ENCODE assay signal across 14 cellular contexts in the genomic region with DNA sequence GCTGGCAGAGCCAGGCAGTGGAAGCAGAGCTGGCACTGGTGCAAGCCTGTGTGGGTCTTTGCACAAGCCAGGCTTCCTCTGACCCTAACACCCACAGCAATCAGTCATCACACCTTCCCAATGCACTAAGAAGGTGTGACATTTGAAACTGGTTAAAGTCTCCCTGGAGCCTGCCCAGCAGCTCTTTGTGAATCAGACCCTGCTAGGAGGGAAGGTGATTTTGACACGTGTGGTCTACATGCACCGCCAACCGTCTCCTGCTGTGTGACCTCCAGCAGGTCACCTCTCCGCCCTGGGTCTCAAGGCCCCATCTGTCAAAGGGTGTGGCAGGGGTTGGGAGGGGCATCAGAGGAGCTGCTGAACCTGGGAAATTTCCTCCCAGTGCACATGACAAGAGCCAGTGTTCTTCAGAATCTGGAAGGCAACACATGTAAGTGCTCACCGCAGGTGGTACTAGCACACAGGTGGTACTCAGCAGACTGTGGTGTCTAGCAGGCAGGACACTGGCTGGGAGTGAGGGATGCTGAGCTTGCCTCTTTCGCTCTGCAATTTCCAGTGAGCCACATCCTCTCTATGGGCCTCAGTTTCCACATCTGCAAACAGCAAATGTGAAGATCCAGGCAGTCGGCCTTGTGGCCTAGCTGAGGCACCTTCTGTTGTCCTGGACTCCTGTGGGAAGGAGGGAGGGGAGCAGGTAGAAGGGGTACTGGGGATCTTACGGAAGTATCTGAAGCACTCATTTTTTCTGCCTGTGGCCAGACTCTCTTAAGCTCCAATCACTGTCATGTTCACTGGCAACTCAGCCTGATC.
DNase-seq lines count a peak whose midpoint lies in the region; ATAC-seq and TF ChIP-seq lines count a peak whose summit lies in the region.
"Had no signal": no experiment of that assay in that cellular context is flagged by ENCODE, and none has a peak within 500 bp of the region (broad histone marks: within the 10 kb centered on the region; RNA-seq: fewer than 3 reads in every experiment).

No MANE protein-coding gene starts in this region.

- H3K36me3 ChIP-seq in HCT116 (ENCODE audit: control insufficient read depth in 1 of 2, insufficient read depth in 2 of 2, low read length in 2 of 2) (no peaks in the 10 kb centered on the region), ascending aorta (no peaks in the 10 kb centered on the region)

- RAD21 ChIA-PET in HCT116 (lab: Charles Lee; ENCODE audit: low non-redundant PET in 1 of 2, low total read pairs in 2 of 2, uncharacterized antibody in 2 of 2, unreplicated experiment in 2 of 2): no interaction called here

- H3K4me3 ChIP-seq in HCT116 (replicated peaks in 1 of 2; ENCODE audit: low read depth in 1 of 2, low read length in 2 of 2) (no peak overlapping the region), ascending aorta (no peak overlapping the region)

- no TSS peak for BruUV-seq in HCT116 (replicated peaks; lab: Mats Ljungman, UMichigan)

- peaks cover 10% of the 10 kb centered on the region for H3K4me1 Mint-ChIP-seq in activated CD4-positive, alpha-beta T cell treated with anti-CD3 and anti-CD28 coated beads for 36 hours
- peaks cover 12% of the 10 kb centered on the region for H3K4me1 Mint-ChIP-seq in activated naive CD8-positive, alpha-beta T cell treated with anti-CD3 and anti-CD28 coated beads, Interleukin-2, amount 50 U/mL, for 24 hours

- peak overlapping the region; percentile 12; the same call in 1 of the 2 replicates for H3K4me2 ChIP-seq in HCT116 (ENCODE audit: low read length)

- H3K9me2 ChIP-seq in HCT116 (ENCODE audit: insufficient read depth): no peaks in the 10 kb centered on the region

- POLR2A ChIA-PET in activated CD4-positive, alpha-beta T cell treated with anti-CD3 and anti-CD28 coated beads for 36 hours (lab: Charles Lee): no interaction called here
- POLR2A ChIA-PET in HCT116 (lab: Charles Lee): no interaction called here

- no peak overlapping the region for H2AFZ ChIP-seq in HCT116 (ENCODE audit: low read depth, low read length, poor library complexity, severe bottlenecking)

- no peak for TF ChIP-seq CTCF in HCT116 (IDR thresholded peaks at IDR 0.05 in 2 of 3, conservative IDR thresholded peaks at IDR 0.05 in 1 of 3; ENCODE audit: borderline replicate concordance in 1 of 3, insufficient read depth in 1 of 3, low read depth in 2 of 3, low read length in 2 of 3)
- TF ChIP-seq CTCF in ascending aorta (IDR thresholded peaks at IDR 0.05): no peak

- CTCF ChIA-PET in activated CD4-positive, alpha-beta T cell treated with anti-CD3 and anti-CD28 coated beads for 36 hours (lab: Charles Lee): no interaction called here
- CTCF ChIA-PET in HCT116 (lab: Charles Lee): no interaction called here

- no peak overlapping the region for H3K4me3 Mint-ChIP-seq in activated CD4-positive, alpha-beta T cell treated with anti-CD3 and anti-CD28 coated beads for 36 hours
- H3K4me3 Mint-ChIP-seq in activated naive CD8-positive, alpha-beta T cell treated with anti-CD3 and anti-CD28 coated beads, Interleukin-2, amount 50 U/mL, for 24 hours: no peak overlapping the region
- H3K4me3 Mint-ChIP-seq: HFFc6, neural crest cell had no signal

- no peak overlapping the region for H3K27ac Mint-ChIP-seq in activated CD4-positive, alpha-beta T cell treated with anti-CD3 and anti-CD28 coated beads for 36 hours
- no peak overlapping the region for H3K27ac Mint-ChIP-seq in activated naive CD8-positive, alpha-beta T cell treated with anti-CD3 and anti-CD28 coated beads, Interleukin-2, amount 50 U/mL, for 24 hours
- H3K27ac Mint-ChIP-seq: HFFc6 had no signal

- ATAC-seq in activated CD4-positive, alpha-beta T cell treated with anti-CD3 and anti-CD28 coated beads for 36 hours: no peak
- no peak for ATAC-seq in HCT116
- ATAC-seq in activated naive CD8-positive, alpha-beta T cell treated with anti-CD3 and anti-CD28 coated beads, Interleukin-2, amount 50 U/mL, for 24 hours: peak; percentile 53
- no peak for ATAC-seq in GM21367 (IDR thresholded peaks at IDR 0.05; ENCODE audit: unreplicated experiment)

- H3K27me3 ChIP-seq in HCT116 (ENCODE audit: insufficient read depth, low read length) (peaks cover 9% of the 10 kb centered on the region; the same call in 1 of the 2 replicates), ascending aorta (no peaks in the 10 kb centered on the region)

- H3K27me3 Mint-ChIP-seq in activated CD4-positive, alpha-beta T cell treated with anti-CD3 and anti-CD28 coated beads for 36 hours: no peaks in the 10 kb centered on the region
- H3K27me3 Mint-ChIP-seq in activated naive CD8-positive, alpha-beta T cell treated with anti-CD3 and anti-CD28 coated beads, Interleukin-2, amount 50 U/mL, for 24 hours: no peaks in the 10 kb centered on the region

- TF ChIP-seq POLR2A in HCT116 (IDR thresholded peaks at IDR 0.05; ENCODE audit: borderline replicate concordance, extremely low read depth, insufficient read depth, insufficient read length): no peak

- H3K9me3 ChIP-seq in HCT116 (ENCODE audit: control insufficient read depth in 1 of 2, insufficient read depth in 1 of 2, low read depth in 1 of 2, low read length in 2 of 2) (no peaks in the 10 kb centered on the region), ascending aorta (no peaks in the 10 kb centered on the region)

- no peak overlapping the region for H3K27ac ChIP-seq in HCT116 (ENCODE audit: low read depth, low read length)
- no peak overlapping the region for H3K27ac ChIP-seq in ascending aorta

- no peaks in the 10 kb centered on the region for H3K36me3 Mint-ChIP-seq in activated CD4-positive, alpha-beta T cell treated with anti-CD3 and anti-CD28 coated beads for 36 hours (ENCODE audit: low read depth)
- no peaks in the 10 kb centered on the region for H3K36me3 Mint-ChIP-seq in activated naive CD8-positive, alpha-beta T cell treated with anti-CD3 and anti-CD28 coated beads, Interleukin-2, amount 50 U/mL, for 24 hours (ENCODE audit: low read depth)

- H3K79me2 ChIP-seq in HCT116 (ENCODE audit: insufficient read depth, low read length): no peaks in the 10 kb centered on the region

- H3K9ac ChIP-seq in HCT116 (ENCODE audit: low read length): no peak overlapping the region

- peaks cover 5 to 12% of the 10 kb centered on the region in 2 experiments; a peak in 2 of 4 replicates for H3K4me1 ChIP-seq in HCT116 (ENCODE audit: control insufficient read depth in 1 of 2, insufficient read depth in 2 of 2, low read length in 2 of 2)
- H3K4me1 ChIP-seq in ascending aorta: no peaks in the 10 kb centered on the region

- H3K9me3 Mint-ChIP-seq in activated CD4-positive, alpha-beta T cell treated with anti-CD3 and anti-CD28 coated beads for 36 hours (ENCODE audit: low read depth): no peaks in the 10 kb centered on the region
- no peaks in the 10 kb centered on the region for H3K9me3 Mint-ChIP-seq in activated naive CD8-positive, alpha-beta T cell treated with anti-CD3 and anti-CD28 coated beads, Interleukin-2, amount 50 U/mL, for 24 hours
- H3K9me3 Mint-ChIP-seq: HFFc6, neural crest cell had no signal

- H4K20me1 ChIP-seq in HCT116 (ENCODE audit: insufficient read depth): no peaks in the 10 kb centered on the region

- TF ChIP-seq RAD21 in HCT116 (IDR thresholded peaks at IDR 0.05; ENCODE audit: low read depth): no peak

- DNase-seq in activated CD4-positive, alpha-beta T cell treated with anti-CD3 and anti-CD28 coated beads for 36 hours: peak; percentile 3
- DNase-seq in activated CD4-positive, alpha-beta T cell treated with anti-CD3 and anti-CD28 coated beads for 1 hour: no peak
- DNase-seq in HCT116 (ENCODE audit: low read depth, low spot score) (no peak), posterior vena cava (ENCODE audit: low spot score) (peak; percentile 62), AG20443 (ENCODE audit: low spot score) (no peak), ascending aorta (ENCODE audit: low spot score in 2 of 2) (no peak)
- DNase-seq in activated naive CD8-positive, alpha-beta T cell treated with anti-CD3 and anti-CD28 coated beads, Interleukin-2, amount 50 U/mL, for 24 hours: no peak
- DNase-seq: HFFc6; kidney glomerular epithelial cell; NCI-H187 treated with DMSO at 0.1 percent for 48 hours; stimulated activated CD4-positive, alpha-beta T cell treated with anti-CD3 and anti-CD28 coated beads, Interleukin-12 subunit alpha, Interleukin-12 subunit beta, amount 100 ng/mL, for 4 hours; T-helper 9 cell had no signal

- intact Hi-C loops in activated CD4-positive, alpha-beta T cell treated with anti-CD3 and anti-CD28 coated beads for 36 hours (cut with DNase I, micrococcal nuclease): no loop called here
- intact Hi-C loops in HCT116 (cut with micrococcal nuclease) (no loop called here), posterior vena cava (cut with DNase I) (no loop called here), ascending aorta (cut with DNase I) (no loop called here)

TF ChIP-seq in HCT116, 20 proteins besides CTCF, POLR2A, EP300 and RAD21:
- TF ChIP-seq SRF (IDR thresholded peaks at IDR 0.05; ENCODE audit: low read depth) (no peak), ELF1 (IDR thresholded peaks at IDR 0.05; ENCODE audit: borderline replicate concordance, low read depth) (no peak), CEBPB (IDR thresholded peaks at IDR 0.05; ENCODE audit: low read depth) (no peak), EGR1 (IDR thresholded peaks at IDR 0.05; ENCODE audit: low read depth) (no peak), FOSL1 (IDR thresholded peaks at IDR 0.05; ENCODE audit: low read depth) (no peak), SIN3A (IDR thresholded peaks at IDR 0.05; ENCODE audit: low read depth) (no peak), POLR2AphosphoS5 (IDR thresholded peaks at IDR 0.05; ENCODE audit: low read depth, low read length) (no peak), EZH2 (IDR thresholded peaks at IDR 0.05) (no peak), ZFX (IDR thresholded peaks at IDR 0.05) (no peak), CBX3 (IDR thresholded peaks at IDR 0.05; ENCODE audit: low read depth) (no peak), SP1 (IDR thresholded peaks at IDR 0.05; ENCODE audit: low read depth) (no peak), TCF7L2 (IDR thresholded peaks at IDR 0.05; ENCODE audit: borderline replicate concordance, extremely low read depth, insufficient read depth, insufficient read length) (no peak), YY1 (IDR thresholded peaks at IDR 0.05; ENCODE audit: extremely low read depth, insufficient replicate concordance, low read depth, low read length) (no peak)

Comparison
In these comparisons a context has a peak if more than half of its experiments do, and no peak if none do; other contexts are left out.
1. DNase-seq: peak in activated CD4-positive, alpha-beta T cell treated with anti-CD3 and anti-CD28 coated beads for 36 hours (single experiment) and posterior vena cava (single experiment); none in activated CD4-positive, alpha-beta T cell treated with anti-CD3 and anti-CD28 coated beads for 1 hour (single experiment), HCT116 (single experiment), activated naive CD8-positive, alpha-beta T cell treated with anti-CD3 and anti-CD28 coated beads, Interleukin-2, amount 50 U/mL, for 24 hours (single experiment), AG20443 (single experiment) and ascending aorta (0 of 2).